14 cellular contexts compared by ENCODE assay signal in genomic region chr2:18742382-18742781, GRCh38.
DNase-seq lines count a peak whose midpoint lies in the region; ATAC-seq and TF ChIP-seq lines count a peak whose summit lies in the region.
"Had no signal": no experiment of that assay in that cellular context is flagged by ENCODE, and none has a peak within 500 bp of the region (broad histone marks: within the 10 kb centered on the region; RNA-seq: fewer than 3 reads in every experiment).

No MANE protein-coding gene starts in this region.

- H3K4me3 Mint-ChIP-seq in GM23338 (no peak overlapping the region), osteocyte (ENCODE audit: unreplicated experiment) (no peak overlapping the region)
- H3K4me3 Mint-ChIP-seq: stimulated activated naive CD8-positive, alpha-beta T cell treated with anti-CD3 and anti-CD28 coated beads, Interleukin-15, Interleukin-2, amounts not matched to agents 100 ng/mL and 50 ng/mL, for 24 hours had no signal

- H3K9me3 Mint-ChIP-seq in GM23338 (no peaks in the 10 kb centered on the region), osteocyte (ENCODE audit: unreplicated experiment) (no peaks in the 10 kb centered on the region)
- H3K9me3 Mint-ChIP-seq: stimulated activated naive CD8-positive, alpha-beta T cell treated with anti-CD3 and anti-CD28 coated beads, Interleukin-15, Interleukin-2, amounts not matched to agents 100 ng/mL and 50 ng/mL, for 24 hours had no signal

- no peaks in the 10 kb centered on the region for H3K9me3 ChIP-seq in cardiac muscle cell (ENCODE audit: low read depth)
- H3K9me3 ChIP-seq in MG63: no peaks in the 10 kb centered on the region
- H3K9me3 ChIP-seq in sigmoid colon: no peaks in the 10 kb centered on the region

- H3K36me3 ChIP-seq in GM23338 (ENCODE audit: insufficient read depth) (no peaks in the 10 kb centered on the region), cardiac muscle cell (no peaks in the 10 kb centered on the region), MG63 (no peaks in the 10 kb centered on the region), sigmoid colon (no peaks in the 10 kb centered on the region)

- TF ChIP-seq CTCF in GM23338 (conservative IDR thresholded peaks at IDR 0.05; ENCODE audit: low read depth in 2 of 2) (peak; percentile 14 to 60; a peak in 3 of 4 replicates), cardiac muscle cell (IDR thresholded peaks at IDR 0.05; ENCODE audit: low read depth, low read length) (peak; percentile 17), osteocyte (IDR thresholded peaks at IDR 0.05) (peak; percentile 27), sigmoid colon (IDR thresholded peaks at IDR 0.05) (no peak)

- intact Hi-C loops in sigmoid colon (cut with DNase I): no loop called here

- DNase-seq in GM23338 (ENCODE audit: low spot score) (peak; percentile 29), astrocyte of the hippocampus (ENCODE audit: low read depth, low spot score) (peak; percentile 28), cardiac muscle cell (ENCODE audit: low read depth in 1 of 2, low spot score in 1 of 2) (peak; percentile 26 to 35), osteocyte (ENCODE audit: extremely low spot score, unreplicated experiment) (no peak), NCI-H748 treated with DMSO at 0.1 percent for 48 hours (lab: John Stamatoyannopoulos, UW) (no peak), glomerular visceral epithelial cell (ENCODE audit: extremely low spot score) (no peak), MG63 (no peak), sigmoid colon (no peak)
- DNase-seq: activated gamma-delta T cell, DMS79 treated with DMSO at 0.1 percent for 48 hours, HCEC 1CT, NCI-H1092 treated with DMSO at 0.1 percent for 48 hours, PC-9 had no signal

- no peak for TF ChIP-seq EP300 in sigmoid colon (IDR thresholded peaks at IDR 0.05)

- no peak overlapping the region for H3K27ac ChIP-seq in GM23338 (ENCODE audit: low read depth)
- H3K27ac ChIP-seq in cardiac muscle cell: peak overlapping the region; percentile 80
- H3K27ac ChIP-seq in sigmoid colon: peak overlapping the region in 2 of 4 donors; percentile 33 to 70
- H3K27ac ChIP-seq: PC-9 had no signal

- no peak overlapping the region for H3K4me3 ChIP-seq in GM23338
- H3K4me3 ChIP-seq in cardiac muscle cell: no peak overlapping the region
- no peak overlapping the region for H3K4me3 ChIP-seq in MG63
- H3K4me3 ChIP-seq in sigmoid colon: no peak overlapping the region
- H3K4me3 ChIP-seq: PC-9 had no signal

- peaks cover 6% of the 10 kb centered on the region for H3K4me1 Mint-ChIP-seq in GM23338
- H3K4me1 Mint-ChIP-seq in osteocyte (ENCODE audit: unreplicated experiment): peaks cover 12% of the 10 kb centered on the region

- 88 to 92% methylated on average over 6 of the region's 6 CpGs for WGBS in sigmoid colon, 2 donors

- no peak for TF ChIP-seq POLR2A in sigmoid colon (IDR thresholded peaks at IDR 0.05)

- no peaks in the 10 kb centered on the region; the same call in 1 of the 2 replicates for H3K9me2 ChIP-seq in GM23338 (ENCODE audit: insufficient read depth)

- H3K4me1 ChIP-seq in GM23338 (ENCODE audit: insufficient read depth): no peaks in the 10 kb centered on the region
- H3K4me1 ChIP-seq in cardiac muscle cell (ENCODE audit: low read depth): peaks cover 6% of the 10 kb centered on the region
- peaks cover 0 to 8% (median 2%) of the 10 kb centered on the region in 4 donors for H3K4me1 ChIP-seq in sigmoid colon

- H3K27ac Mint-ChIP-seq in GM23338 (no peak overlapping the region), osteocyte (ENCODE audit: unreplicated experiment) (no peak overlapping the region)
- H3K27ac Mint-ChIP-seq: stimulated activated naive CD8-positive, alpha-beta T cell treated with anti-CD3 and anti-CD28 coated beads, Interleukin-15, Interleukin-2, amounts not matched to agents 100 ng/mL and 50 ng/mL, for 24 hours had no signal

- H3F3A ChIP-seq in GM23338 (replicated peaks; ENCODE audit: low read depth): no peaks in the 10 kb centered on the region

- 0 out of 2 replicates have a peak overlapping the region, but pooled peaks have one; percentile 59 for H2AFZ ChIP-seq in GM23338
- H2AFZ ChIP-seq: PC-9 had no signal

- H3K27me3 ChIP-seq in GM23338 (ENCODE audit: insufficient read depth) (no peaks in the 10 kb centered on the region), cardiac muscle cell (no peaks in the 10 kb centered on the region), MG63 (no peaks in the 10 kb centered on the region), sigmoid colon (no peaks in the 10 kb centered on the region)

- H3K36me3 Mint-ChIP-seq in GM23338 (ENCODE audit: low read depth) (no peaks in the 10 kb centered on the region), osteocyte (ENCODE audit: unreplicated experiment) (no peaks in the 10 kb centered on the region)

- H4K20me1 ChIP-seq in GM23338 (replicated peaks; ENCODE audit: insufficient read depth): no peaks in the 10 kb centered on the region

- H3K27me3 Mint-ChIP-seq in GM23338 (ENCODE audit: insufficient read depth, low read depth, poor library complexity) (no peaks in the 10 kb centered on the region), osteocyte (ENCODE audit: unreplicated experiment) (no peaks in the 10 kb centered on the region)
- H3K27me3 Mint-ChIP-seq: stimulated activated naive CD8-positive, alpha-beta T cell treated with anti-CD3 and anti-CD28 coated beads, Interleukin-15, Interleukin-2, amounts not matched to agents 100 ng/mL and 50 ng/mL, for 24 hours had no signal

- no peaks in the 10 kb centered on the region for H3K79me2 ChIP-seq in GM23338 (replicated peaks; ENCODE audit: insufficient read depth)

- ATAC-seq in GM23338: peak; percentile 71

- no peak overlapping the region for H3K4me2 ChIP-seq in GM23338
- H3K4me2 ChIP-seq: PC-9 had no signal

TF ChIP-seq in GM23338, 12 proteins besides CTCF, POLR2A, EP300 and RAD21:
- TF ChIP-seq, protein P1, sequence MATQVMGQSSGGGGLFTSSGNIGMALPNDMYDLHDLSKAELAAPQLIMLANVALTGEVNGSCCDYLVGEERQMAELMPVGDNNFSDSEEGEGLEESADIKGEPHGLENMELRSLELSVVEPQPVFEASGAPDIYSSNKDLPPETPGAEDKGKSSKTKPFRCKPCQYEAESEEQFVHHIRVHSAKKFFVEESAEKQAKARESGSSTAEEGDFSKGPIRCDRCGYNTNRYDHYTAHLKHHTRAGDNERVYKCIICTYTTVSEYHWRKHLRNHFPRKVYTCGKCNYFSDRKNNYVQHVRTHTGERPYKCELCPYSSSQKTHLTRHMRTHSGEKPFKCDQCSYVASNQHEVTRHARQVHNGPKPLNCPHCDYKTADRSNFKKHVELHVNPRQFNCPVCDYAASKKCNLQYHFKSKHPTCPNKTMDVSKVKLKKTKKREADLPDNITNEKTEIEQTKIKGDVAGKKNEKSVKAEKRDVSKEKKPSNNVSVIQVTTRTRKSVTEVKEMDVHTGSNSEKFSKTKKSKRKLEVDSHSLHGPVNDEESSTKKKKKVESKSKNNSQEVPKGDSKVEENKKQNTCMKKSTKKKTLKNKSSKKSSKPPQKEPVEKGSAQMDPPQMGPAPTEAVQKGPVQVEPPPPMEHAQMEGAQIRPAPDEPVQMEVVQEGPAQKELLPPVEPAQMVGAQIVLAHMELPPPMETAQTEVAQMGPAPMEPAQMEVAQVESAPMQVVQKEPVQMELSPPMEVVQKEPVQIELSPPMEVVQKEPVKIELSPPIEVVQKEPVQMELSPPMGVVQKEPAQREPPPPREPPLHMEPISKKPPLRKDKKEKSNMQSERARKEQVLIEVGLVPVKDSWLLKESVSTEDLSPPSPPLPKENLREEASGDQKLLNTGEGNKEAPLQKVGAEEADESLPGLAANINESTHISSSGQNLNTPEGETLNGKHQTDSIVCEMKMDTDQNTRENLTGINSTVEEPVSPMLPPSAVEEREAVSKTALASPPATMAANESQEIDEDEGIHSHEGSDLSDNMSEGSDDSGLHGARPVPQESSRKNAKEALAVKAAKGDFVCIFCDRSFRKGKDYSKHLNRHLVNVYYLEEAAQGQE (IDR thresholded peaks at IDR 0.05; ENCODE audit: unreplicated experiment): no peak
- TF ChIP-seq ZNF331 (CRISPR knock-in tag; IDR thresholded peaks at IDR 0.05; ENCODE audit: low read depth): no peak
- no peak for TF ChIP-seq ETS1 (IDR thresholded peaks at IDR 0.05)
- no peak for TF ChIP-seq STAT1 (IDR thresholded peaks at IDR 0.05; ENCODE audit: unreplicated experiment)
- no peak for TF ChIP-seq CREB1 (CRISPR knock-in tag; IDR thresholded peaks at IDR 0.05; ENCODE audit: low read depth)
- TF ChIP-seq EZH2 (IDR thresholded peaks at IDR 0.05; ENCODE audit: low read depth, unreplicated experiment): no peak
- no peak for TF ChIP-seq ZNF114 (CRISPR knock-in tag; IDR thresholded peaks at IDR 0.05)
- TF ChIP-seq POLR2AphosphoS5 (IDR thresholded peaks at IDR 0.05; ENCODE audit: low read depth): no peak
- TF ChIP-seq NANOG (IDR thresholded peaks at IDR 0.05; ENCODE audit: borderline replicate concordance): no peak
- TF ChIP-seq JUNB (IDR thresholded peaks at IDR 0.05; ENCODE audit: unreplicated experiment): no peak

Comparison
In these comparisons a context has a peak if more than half of its experiments do, and no peak if none do; other contexts are left out.
1. DNase-seq: peak in GM23338 (single experiment), astrocyte of the hippocampus (single experiment) and cardiac muscle cell (2 of 2); none in osteocyte (single experiment), NCI-H748 treated with DMSO at 0.1 percent for 48 hours (single experiment), glomerular visceral epithelial cell (single experiment), MG63 (single experiment) and sigmoid colon (single experiment).
2. CTCF ChIP-seq: peak in GM23338 (2 of 2), cardiac muscle cell (single experiment) and osteocyte (single experiment); none in sigmoid colon (0 of 4).